ENCODE assay signal across 19 cellular contexts in genomic region chr6:155311583-155311982, GRCh38. TPM values are rescaled to one million over a fixed set of nuclear protein-coding genes. Genes with fewer than 3 reads are reported as not detected.
A peak's percentile ranks its signal among the peaks of the same experiment; 100 is the strongest.
DNase-seq lines count a peak whose midpoint lies in the region; ATAC-seq, FAIRE-seq and TF ChIP-seq lines count a peak whose summit lies in the region.
"Had no signal": no experiment of that assay in that cellular context is flagged by ENCODE, and none has a peak within 500 bp of the region (broad histone marks: within the 10 kb centered on the region; RNA-seq: fewer than 3 reads in every experiment).

No MANE protein-coding gene starts in this region.

- TF ChIP-seq POLR2A in K562 (conservative IDR thresholded peaks at IDR 0.05), result no peak

- H2AFZ ChIP-seq in K562 (ENCODE audit: low read depth, low read length), result no peak overlapping the region

- peaks cover 68% of the 10 kb centered on the region for H3K36me3 Mint-ChIP-seq in activated T-cell treated with anti-CD3 and anti-CD28 coated beads, Interleukin-2, amount 50 U/mL, for 24 hours (ENCODE audit: low read depth)
- H3K36me3 Mint-ChIP-seq in mesothelial cell of epicardium, result peaks cover 8% of the 10 kb centered on the region

- H3K9me3 ChIP-seq in RWPE2 (ENCODE audit: severe bottlenecking) (no peaks in the 10 kb centered on the region), K562 (replicated peaks; ENCODE audit: control insufficient read depth, insufficient read depth, low read depth, low read length) (no peaks in the 10 kb centered on the region)

- H3K9ac ChIP-seq in K562 (ENCODE audit: insufficient read depth in 1 of 2, low read depth in 2 of 2, low read length in 2 of 2), result no peak overlapping the region

- peaks cover 59% of the 10 kb centered on the region for H3K4me1 Mint-ChIP-seq in activated T-cell treated with anti-CD3 and anti-CD28 coated beads, Interleukin-2, amount 50 U/mL, for 24 hours (ENCODE audit: low read depth)
- H3K4me1 Mint-ChIP-seq in mesothelial cell of epicardium, result peaks cover 28% of the 10 kb centered on the region

- no peaks in the 10 kb centered on the region for H3K27me3 Mint-ChIP-seq in activated T-cell treated with anti-CD3 and anti-CD28 coated beads, Interleukin-2, amount 50 U/mL, for 24 hours
- no peaks in the 10 kb centered on the region for H3K27me3 Mint-ChIP-seq in mesothelial cell of epicardium (ENCODE audit: low read depth)

- H3K36me3 ChIP-seq in RWPE2 (ENCODE audit: low read depth) (peaks cover 64% of the 10 kb centered on the region), K562 (ENCODE audit: control insufficient read depth, insufficient read depth, low read length) (peaks cover 61% of the 10 kb centered on the region)

- H3K27me3 ChIP-seq in RWPE2 (ENCODE audit: insufficient read depth, poor library complexity, severe bottlenecking), result no peaks in the 10 kb centered on the region
- no peaks in the 10 kb centered on the region for H3K27me3 ChIP-seq in K562 (ENCODE audit: control insufficient read depth in 2 of 2, insufficient read depth in 2 of 2, low read length in 2 of 2)

- H3K4me2 ChIP-seq in K562 (ENCODE audit: insufficient read depth, low read length), result no peak overlapping the region

- ATAC-seq in RWPE2 (ENCODE audit: low read depth) (no peak), K562 (no peak), GM21717 (IDR thresholded peaks at IDR 0.05; ENCODE audit: unreplicated experiment) (no peak)
- ATAC-seq: HCT116, Panc1 had no signal

- DNase-seq in activated T-cell treated with anti-CD3 and anti-CD28 coated beads, Interleukin-2, amount 50 U/mL, for 24 hours, result no peak
- no peak for DNase-seq in activated T-cell treated with anti-CD3 and anti-CD28 coated beads, Interleukin-2, amount 50 U/mL, for 1 hour
- DNase-seq in RWPE2 (ENCODE audit: low spot score), result no peak
- no peak for DNase-seq in K562 (ENCODE audit: extremely low read depth in 1 of 4, low spot score in 3 of 4)
- DNase-seq in activated CD4-positive, CD25-positive, alpha-beta regulatory T cell treated with anti-CD3 and anti-CD28 coated beads, Interleukin-2, amount 50 U/mL, for 72 hours, result no peak
- no peak for DNase-seq in mesothelial cell of epicardium (ENCODE audit: low spot score in 2 of 2, unreplicated experiment in 2 of 2)
- no peak for DNase-seq in cerebellar cortex (ENCODE audit: low spot score)
- DNase-seq: Calu3, KG1, NCI-H1694 treated with DMSO at 0.1 percent for 48 hours, NCI-H748 treated with DMSO at 0.1 percent for 48 hours, Right ventricle myocardium superior had no signal

- CTCF ChIA-PET in K562 (lab: Yijun Ruan, JAX; ENCODE audit: low intra/inter-chr PET ratio), result no interaction called here

- H3K4me3 ChIP-seq in RWPE2 (ENCODE audit: severe bottlenecking) (no peak overlapping the region), K562 (no peak overlapping the region)

- H4K20me1 ChIP-seq in K562 (replicated peaks; ENCODE audit: control insufficient read depth, insufficient read depth, low read length), result no peaks in the 10 kb centered on the region

- H3K4me3 Mint-ChIP-seq in activated T-cell treated with anti-CD3 and anti-CD28 coated beads, Interleukin-2, amount 50 U/mL, for 24 hours, result no peak overlapping the region
- no peak overlapping the region for H3K4me3 Mint-ChIP-seq in mesothelial cell of epicardium
- H3K4me3 Mint-ChIP-seq: CD14-positive monocyte had no signal

- peak overlapping the region; percentile 47 for H3K27ac Mint-ChIP-seq in activated T-cell treated with anti-CD3 and anti-CD28 coated beads, Interleukin-2, amount 50 U/mL, for 24 hours
- H3K27ac Mint-ChIP-seq in mesothelial cell of epicardium, result no peak overlapping the region
- H3K27ac Mint-ChIP-seq: CD14-positive monocyte had no signal

- no peak for FAIRE-seq in K562 (lab: Jason Lieb, UNC)
- FAIRE-seq: HTR-8/SVneo had no signal

- H3K79me2 ChIP-seq in K562 (ENCODE audit: control insufficient read depth, insufficient read depth, low read length), result peaks cover 26% of the 10 kb centered on the region

- POLR2A ChIA-PET in K562 (lab: Yijun Ruan, JAX), result interaction anchor here (1.5 kb wide), 1 partner anchor 35 kb away, joined by 4 read pairs; no protein-coding TSS in a partner anchor

- intact Hi-C loops in K562 (cut with micrococcal nuclease), result loop anchor here (5.0 to 10.0 kb wide), 2 partner anchors 634 to 1373 kb away; no protein-coding TSS in a partner anchor

- H3K9me3 Mint-ChIP-seq in activated T-cell treated with anti-CD3 and anti-CD28 coated beads, Interleukin-2, amount 50 U/mL, for 24 hours, result no peaks in the 10 kb centered on the region
- no peaks in the 10 kb centered on the region for H3K9me3 Mint-ChIP-seq in mesothelial cell of epicardium
- H3K9me3 Mint-ChIP-seq: CD14-positive monocyte had no signal

- in situ Hi-C loops in K562 (cut with MboI), result loop anchor here (25.0 kb wide), 1 partner anchor 1876 kb away; no protein-coding TSS in a partner anchor

- no peak for TF ChIP-seq EP300 in K562 (IDR thresholded peaks at IDR 0.05; ENCODE audit: low read length)

- WGBS in K562 (ENCODE audit: insufficient coverage, low coverage, missing lambda C conversion rate), result 88% methylated on average over 2 of the region's 2 CpGs

- TF ChIP-seq CTCF in RWPE2 (IDR thresholded peaks at IDR 0.05; ENCODE audit: poor library complexity, severe bottlenecking) (no peak), K562 (IDR thresholded peaks at IDR 0.05 in 2 of 3, conservative IDR thresholded peaks at IDR 0.05 in 1 of 3; ENCODE audit: insufficient read depth in 2 of 3, low read depth in 1 of 3, low read length in 3 of 3) (no peak), mesothelial cell of epicardium (IDR thresholded peaks at IDR 0.05; ENCODE audit: unreplicated experiment) (no peak)

- no peak for TF ChIP-seq RAD21 in K562 (CRISPR knock-in tag; conservative IDR thresholded peaks at IDR 0.05 in 1 of 2, IDR thresholded peaks at IDR 0.05 in 1 of 2)

- no peaks in the 10 kb centered on the region for H3K9me1 ChIP-seq in K562 (ENCODE audit: control insufficient read depth, insufficient read depth, low read length)

- no TSS peak for BruUV-seq in K562 (replicated peaks; lab: Mats Ljungman, UMichigan)

- H3K4me1 ChIP-seq in RWPE2 (ENCODE audit: insufficient read depth, poor library complexity, severe bottlenecking) (peaks cover 30% of the 10 kb centered on the region), K562 (replicated peaks in 1 of 2; ENCODE audit: control insufficient read depth in 2 of 2, insufficient read depth in 2 of 2, low read length in 2 of 2) (peaks cover 4 to 7% of the 10 kb centered on the region in 2 experiments; a peak in 3 of 5 replicates)

- peak overlapping the region; percentile 76 for H3K27ac ChIP-seq in RWPE2 (ENCODE audit: poor library complexity, severe bottlenecking)
- H3K27ac ChIP-seq in K562 (ENCODE audit: extremely low read depth, low read depth, low read length), result no peak overlapping the region

TF ChIP-seq in K562, 482 proteins besides CTCF, POLR2A, EP300 and RAD21:
- TF ChIP-seq L3MBTL2 (IDR thresholded peaks at IDR 0.05), result no peak
- peak; percentile 58 for TF ChIP-seq ZNF316 (IDR thresholded peaks at IDR 0.05)

RNA-seq across cellular contexts. Expression of gene TFB1M, which starts 2.7 kb away (rescaled TPM):
- total RNA-seq in K562 (2011; cell fraction: chromatin; rRNA removed; ENCODE audit: low replicate concordance), result 78.0 and 128 TPM in 2 replicates
- 43.4 and 57.8 TPM in 2 replicates for total RNA-seq in K562 (2011; cell fraction: nucleolus; rRNA removed)
- 59.3 and 74.2 TPM in 2 replicates for total RNA-seq in K562 (2011; cell fraction: nucleoplasm; rRNA removed)
- total RNA-seq in K562 (2014; rRNA removed), result 34.5 and 34.6 TPM in 2 replicates
- 48.8 and 52.4 TPM in 2 replicates for total RNA-seq in K562 (2014; rRNA removed; fragmentation: Illumina TruSeq; extraction: Trizol)
- total RNA-seq in K562 (2015; rRNA removed; fragmentation: Illumina TruSeq; extraction: Trizol), result 36.8 and 42.8 TPM in 2 replicates
- total RNA-seq in K562 (2021), result 35.6 and 50.7 TPM in 2 replicates
- 32.8 and 40.4 TPM in 2 replicates for polyA plus RNA-seq in K562 (2011; rRNA removed)
- polyA plus RNA-seq in K562 (2011; cell fraction: cytosol; rRNA removed), result 18.9 and 23.9 TPM in 2 replicates
- polyA plus RNA-seq in K562 (2011; cell fraction: nucleus; rRNA removed), result 50.5 and 51.9 TPM in 2 replicates
- polyA plus RNA-seq in K562 (2012), result 19.3 and 23.7 TPM in 2 replicates
- polyA plus RNA-seq in K562 (2014; fragmentation: Illumina TruSeq; extraction: Trizol), result 34.6 and 39.7 TPM in 2 replicates
- 100 to 1,000 TPM; 129 to 145 TPM for polyA plus RNA-seq in K562 (2014; fragmentation: Nextera tagmentation; extraction: Ambion mirVana)
- polyA plus RNA-seq in K562 (2014; rRNA removed), result 36.6 and 37.6 TPM in 2 replicates
- polyA minus RNA-seq in K562 (2011; rRNA and poly(A)+ RNA removed), result 55.1 and 57.5 TPM in 2 replicates
- polyA minus RNA-seq in K562 (2011; cell fraction: cytosol; rRNA and poly(A)+ RNA removed), result 17.5 and 20.9 TPM in 2 replicates
- polyA minus RNA-seq in K562 (2011; cell fraction: nucleus; rRNA and poly(A)+ RNA removed), result 80.4 and 104 TPM in 2 replicates
- 22.9 to 27.9 TPM (median 27.0 TPM) in 3 replicates for total RNA-seq in mesothelial cell of epicardium

RNA-seq across cellular contexts. Expression of gene CLDN20, which starts 47.8 kb away (rescaled TPM):
- not detected in 2 replicates for total RNA-seq in K562 (2011; cell fraction: chromatin; rRNA removed; ENCODE audit: low replicate concordance)
- total RNA-seq in K562 (2011; cell fraction: nucleolus; rRNA removed), result not detected in 2 replicates
- not detected in 2 replicates for total RNA-seq in K562 (2011; cell fraction: nucleoplasm; rRNA removed)
- not detected in 2 replicates for total RNA-seq in K562 (2014; rRNA removed)
- not detected in 2 replicates for total RNA-seq in K562 (2014; rRNA removed; fragmentation: Illumina TruSeq; extraction: Trizol)
- total RNA-seq in K562 (2015; rRNA removed; fragmentation: Illumina TruSeq; extraction: Trizol), result not detected in 2 replicates
- total RNA-seq in K562 (2021), result not detected in 2 replicates
- polyA plus RNA-seq in K562 (2011; rRNA removed), result not detected in 2 replicates
- not detected in 2 replicates for polyA plus RNA-seq in K562 (2011; cell fraction: cytosol; rRNA removed)
- not detected in 2 replicates for polyA plus RNA-seq in K562 (2011; cell fraction: nucleus; rRNA removed)
- polyA plus RNA-seq in K562 (2012), result 0.18 and 0.26 TPM in 2 replicates
- polyA plus RNA-seq in K562 (2014; fragmentation: Illumina TruSeq; extraction: Trizol), result not detected in 2 replicates
- not detected for polyA plus RNA-seq in K562 (2014; fragmentation: Nextera tagmentation; extraction: Ambion mirVana)
- not detected in 2 replicates for polyA plus RNA-seq in K562 (2014; rRNA removed)
- polyA minus RNA-seq in K562 (2011; rRNA and poly(A)+ RNA removed), result not detected in 2 replicates
- polyA minus RNA-seq in K562 (2011; cell fraction: cytosol; rRNA and poly(A)+ RNA removed), result not detected in 2 replicates
- polyA minus RNA-seq in K562 (2011; cell fraction: nucleus; rRNA and poly(A)+ RNA removed), result not detected in 2 replicates
- not detected in 3 replicates for total RNA-seq in mesothelial cell of epicardium
- total RNA-seq: Calu3, G401, MCF 10A, Right ventricle myocardium superior had no signal
- polyA plus RNA-seq: CD14-positive monocyte had no signal
